Comparison of ENCODE assay signal across 1 cellular context in genomic region chr15:90201944-90202375, GRCh38.
TF ChIP-seq lines count a peak whose summit lies in the region.

No MANE protein-coding gene starts in this region.

TF ChIP-seq in H1, 55 proteins besides CTCF, POLR2A, EP300 and RAD21 (continued from another document):
- no peak for TF ChIP-seq ATF2 (IDR thresholded peaks at IDR 0.05; ENCODE audit: low read length)
- TF ChIP-seq GTF2F1 (IDR thresholded peaks at IDR 0.05; ENCODE audit: borderline replicate concordance, low read depth, low read length) = no peak
- TF ChIP-seq JUND (IDR thresholded peaks at IDR 0.05; ENCODE audit: low read length) = no peak
- no peak for TF ChIP-seq SAP30 (IDR thresholded peaks at IDR 0.05; ENCODE audit: insufficient read depth, insufficient replicate concordance, low read length)
- no peak for TF ChIP-seq RBBP5 (IDR thresholded peaks at IDR 0.05; ENCODE audit: borderline replicate concordance, low read depth, low read length)
- TF ChIP-seq, protein P1, sequence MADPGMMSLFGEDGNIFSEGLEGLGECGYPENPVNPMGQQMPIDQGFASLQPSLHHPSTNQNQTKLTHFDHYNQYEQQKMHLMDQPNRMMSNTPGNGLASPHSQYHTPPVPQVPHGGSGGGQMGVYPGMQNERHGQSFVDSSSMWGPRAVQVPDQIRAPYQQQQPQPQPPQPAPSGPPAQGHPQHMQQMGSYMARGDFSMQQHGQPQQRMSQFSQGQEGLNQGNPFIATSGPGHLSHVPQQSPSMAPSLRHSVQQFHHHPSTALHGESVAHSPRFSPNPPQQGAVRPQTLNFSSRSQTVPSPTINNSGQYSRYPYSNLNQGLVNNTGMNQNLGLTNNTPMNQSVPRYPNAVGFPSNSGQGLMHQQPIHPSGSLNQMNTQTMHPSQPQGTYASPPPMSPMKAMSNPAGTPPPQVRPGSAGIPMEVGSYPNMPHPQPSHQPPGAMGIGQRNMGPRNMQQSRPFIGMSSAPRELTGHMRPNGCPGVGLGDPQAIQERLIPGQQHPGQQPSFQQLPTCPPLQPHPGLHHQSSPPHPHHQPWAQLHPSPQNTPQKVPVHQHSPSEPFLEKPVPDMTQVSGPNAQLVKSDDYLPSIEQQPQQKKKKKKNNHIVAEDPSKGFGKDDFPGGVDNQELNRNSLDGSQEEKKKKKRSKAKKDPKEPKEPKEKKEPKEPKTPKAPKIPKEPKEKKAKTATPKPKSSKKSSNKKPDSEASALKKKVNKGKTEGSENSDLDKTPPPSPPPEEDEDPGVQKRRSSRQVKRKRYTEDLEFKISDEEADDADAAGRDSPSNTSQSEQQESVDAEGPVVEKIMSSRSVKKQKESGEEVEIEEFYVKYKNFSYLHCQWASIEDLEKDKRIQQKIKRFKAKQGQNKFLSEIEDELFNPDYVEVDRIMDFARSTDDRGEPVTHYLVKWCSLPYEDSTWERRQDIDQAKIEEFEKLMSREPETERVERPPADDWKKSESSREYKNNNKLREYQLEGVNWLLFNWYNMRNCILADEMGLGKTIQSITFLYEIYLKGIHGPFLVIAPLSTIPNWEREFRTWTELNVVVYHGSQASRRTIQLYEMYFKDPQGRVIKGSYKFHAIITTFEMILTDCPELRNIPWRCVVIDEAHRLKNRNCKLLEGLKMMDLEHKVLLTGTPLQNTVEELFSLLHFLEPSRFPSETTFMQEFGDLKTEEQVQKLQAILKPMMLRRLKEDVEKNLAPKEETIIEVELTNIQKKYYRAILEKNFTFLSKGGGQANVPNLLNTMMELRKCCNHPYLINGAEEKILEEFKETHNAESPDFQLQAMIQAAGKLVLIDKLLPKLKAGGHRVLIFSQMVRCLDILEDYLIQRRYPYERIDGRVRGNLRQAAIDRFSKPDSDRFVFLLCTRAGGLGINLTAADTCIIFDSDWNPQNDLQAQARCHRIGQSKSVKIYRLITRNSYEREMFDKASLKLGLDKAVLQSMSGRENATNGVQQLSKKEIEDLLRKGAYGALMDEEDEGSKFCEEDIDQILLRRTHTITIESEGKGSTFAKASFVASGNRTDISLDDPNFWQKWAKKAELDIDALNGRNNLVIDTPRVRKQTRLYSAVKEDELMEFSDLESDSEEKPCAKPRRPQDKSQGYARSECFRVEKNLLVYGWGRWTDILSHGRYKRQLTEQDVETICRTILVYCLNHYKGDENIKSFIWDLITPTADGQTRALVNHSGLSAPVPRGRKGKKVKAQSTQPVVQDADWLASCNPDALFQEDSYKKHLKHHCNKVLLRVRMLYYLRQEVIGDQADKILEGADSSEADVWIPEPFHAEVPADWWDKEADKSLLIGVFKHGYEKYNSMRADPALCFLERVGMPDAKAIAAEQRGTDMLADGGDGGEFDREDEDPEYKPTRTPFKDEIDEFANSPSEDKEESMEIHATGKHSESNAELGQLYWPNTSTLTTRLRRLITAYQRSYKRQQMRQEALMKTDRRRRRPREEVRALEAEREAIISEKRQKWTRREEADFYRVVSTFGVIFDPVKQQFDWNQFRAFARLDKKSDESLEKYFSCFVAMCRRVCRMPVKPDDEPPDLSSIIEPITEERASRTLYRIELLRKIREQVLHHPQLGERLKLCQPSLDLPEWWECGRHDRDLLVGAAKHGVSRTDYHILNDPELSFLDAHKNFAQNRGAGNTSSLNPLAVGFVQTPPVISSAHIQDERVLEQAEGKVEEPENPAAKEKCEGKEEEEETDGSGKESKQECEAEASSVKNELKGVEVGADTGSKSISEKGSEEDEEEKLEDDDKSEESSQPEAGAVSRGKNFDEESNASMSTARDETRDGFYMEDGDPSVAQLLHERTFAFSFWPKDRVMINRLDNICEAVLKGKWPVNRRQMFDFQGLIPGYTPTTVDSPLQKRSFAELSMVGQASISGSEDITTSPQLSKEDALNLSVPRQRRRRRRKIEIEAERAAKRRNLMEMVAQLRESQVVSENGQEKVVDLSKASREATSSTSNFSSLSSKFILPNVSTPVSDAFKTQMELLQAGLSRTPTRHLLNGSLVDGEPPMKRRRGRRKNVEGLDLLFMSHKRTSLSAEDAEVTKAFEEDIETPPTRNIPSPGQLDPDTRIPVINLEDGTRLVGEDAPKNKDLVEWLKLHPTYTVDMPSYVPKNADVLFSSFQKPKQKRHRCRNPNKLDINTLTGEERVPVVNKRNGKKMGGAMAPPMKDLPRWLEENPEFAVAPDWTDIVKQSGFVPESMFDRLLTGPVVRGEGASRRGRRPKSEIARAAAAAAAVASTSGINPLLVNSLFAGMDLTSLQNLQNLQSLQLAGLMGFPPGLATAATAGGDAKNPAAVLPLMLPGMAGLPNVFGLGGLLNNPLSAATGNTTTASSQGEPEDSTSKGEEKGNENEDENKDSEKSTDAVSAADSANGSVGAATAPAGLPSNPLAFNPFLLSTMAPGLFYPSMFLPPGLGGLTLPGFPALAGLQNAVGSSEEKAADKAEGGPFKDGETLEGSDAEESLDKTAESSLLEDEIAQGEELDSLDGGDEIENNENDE (IDR thresholded peaks at IDR 0.05; ENCODE audit: insufficient replicate concordance, low read length) = no peak
- TF ChIP-seq ASH2L (IDR thresholded peaks at IDR 0.05; ENCODE audit: low read length) = no peak
- no peak for TF ChIP-seq CHD2 (IDR thresholded peaks at IDR 0.05; ENCODE audit: low read length)
- no peak for TF ChIP-seq SP1 (IDR thresholded peaks at IDR 0.05; ENCODE audit: low read depth, low read length)
- no peak for TF ChIP-seq SIRT6 (IDR thresholded peaks at IDR 0.05; ENCODE audit: low read length)
- TF ChIP-seq TAF1 (IDR thresholded peaks at IDR 0.05; ENCODE audit: low read depth, low read length) = 0 out of 2 replicates have a peak, but pooled peaks have one; percentile 24
- TF ChIP-seq, protein P2, sequence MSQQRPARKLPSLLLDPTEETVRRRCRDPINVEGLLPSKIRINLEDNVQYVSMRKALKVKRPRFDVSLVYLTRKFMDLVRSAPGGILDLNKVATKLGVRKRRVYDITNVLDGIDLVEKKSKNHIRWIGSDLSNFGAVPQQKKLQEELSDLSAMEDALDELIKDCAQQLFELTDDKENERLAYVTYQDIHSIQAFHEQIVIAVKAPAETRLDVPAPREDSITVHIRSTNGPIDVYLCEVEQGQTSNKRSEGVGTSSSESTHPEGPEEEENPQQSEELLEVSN (IDR thresholded peaks at IDR 0.05) = no peak
- no peak for TF ChIP-seq HDAC2 (IDR thresholded peaks at IDR 0.05; ENCODE audit: borderline replicate concordance in 1 of 2, low read depth in 2 of 2, low read length in 2 of 2)
- TF ChIP-seq RNF2 (IDR thresholded peaks at IDR 0.05; ENCODE audit: borderline replicate concordance, low read depth, low read length, missing control alignments, poor library complexity, severe bottlenecking) = no peak
- 0 out of 4 replicates have a peak, but pooled peaks of 1 of the 2 experiments have one; percentile 12 for TF ChIP-seq SIN3A (conservative IDR thresholded peaks at IDR 0.05 in 1 of 2, IDR thresholded peaks at IDR 0.05 in 1 of 2; ENCODE audit: low read depth in 1 of 2, low read length in 2 of 2)
- no peak for TF ChIP-seq MAFK (IDR thresholded peaks at IDR 0.05; ENCODE audit: low read depth, low read length)
- TF ChIP-seq ZNF274 (IDR thresholded peaks at IDR 0.05; ENCODE audit: borderline replicate concordance, extremely low read depth, low read length) = no peak
- TF ChIP-seq NANOG (IDR thresholded peaks at IDR 0.05; ENCODE audit: insufficient read depth, low read depth, low read length, poor library complexity, severe bottlenecking) = no peak
- 0 out of 2 replicates have a peak, but pooled peaks have one; percentile 17 for TF ChIP-seq TBP (IDR thresholded peaks at IDR 0.05; ENCODE audit: low read depth, low read length)
